8 cellular contexts compared by ENCODE assay signal in genomic region chr11:15159085-15159484, GRCh38. TPM values are rescaled to one million over a fixed set of nuclear protein-coding genes. Genes with fewer than 3 reads are reported as not detected.
DNase-seq lines count a peak whose midpoint lies in the region; ATAC-seq and TF ChIP-seq lines count a peak whose summit lies in the region.

No MANE protein-coding gene starts in this region.

- no peaks in the 10 kb centered on the region for H3K36me3 Mint-ChIP-seq in activated naive CD4-positive, alpha-beta T cell treated with anti-CD3 and anti-CD28 coated beads, Interleukin-2, amount 10 ng/mL, durations not matched to agents 7 days and 5 days

- H3K4me3 Mint-ChIP-seq in activated naive CD4-positive, alpha-beta T cell treated with anti-CD3 and anti-CD28 coated beads, Interleukin-2, amount 10 ng/mL, durations not matched to agents 7 days and 5 days, result no peak overlapping the region

- peak; percentile 87 for ATAC-seq in GM21515 (IDR thresholded peaks at IDR 0.05; ENCODE audit: unreplicated experiment)
- no peak for ATAC-seq in aorta (ENCODE audit: low FRiP score)

- intact Hi-C loops in aorta (cut with DNase I), result no loop called here

- no peak overlapping the region for H3K27ac Mint-ChIP-seq in activated naive CD4-positive, alpha-beta T cell treated with anti-CD3 and anti-CD28 coated beads, Interleukin-2, amount 10 ng/mL, durations not matched to agents 7 days and 5 days

- H3K9me3 Mint-ChIP-seq in activated naive CD4-positive, alpha-beta T cell treated with anti-CD3 and anti-CD28 coated beads, Interleukin-2, amount 10 ng/mL, durations not matched to agents 7 days and 5 days, result no peaks in the 10 kb centered on the region

- TF ChIP-seq RAD21 in Ishikawa (IDR thresholded peaks at IDR 0.05; ENCODE audit: low read depth), result peak; percentile 55

- H3K4me3 ChIP-seq in GM12864 (ENCODE audit: low read depth, low read length) (no peak overlapping the region), aorta (ENCODE audit: low read length in 2 of 2) (no peak overlapping the region)

- no peaks in the 10 kb centered on the region for H3K36me3 ChIP-seq in aorta (ENCODE audit: control insufficient read depth in 1 of 2, insufficient read depth in 2 of 2, low read length in 1 of 2)

- H3K27ac ChIP-seq in aorta (ENCODE audit: low read depth in 1 of 2, low read length in 2 of 2), result no peak overlapping the region

- H3K27me3 Mint-ChIP-seq in activated naive CD4-positive, alpha-beta T cell treated with anti-CD3 and anti-CD28 coated beads, Interleukin-2, amount 10 ng/mL, durations not matched to agents 7 days and 5 days, result peaks cover 12% of the 10 kb centered on the region

- DNase-seq in GM12864 (ENCODE audit: low read depth) (no peak), fibroblast of gingiva (ENCODE audit: low read depth) (peak; percentile 50), aorta (no peak)
- DNase-seq in effector CD4-positive, alpha-beta T cell, result no peak
- no peak for DNase-seq in activated naive CD4-positive, alpha-beta T cell treated with anti-CD3 and anti-CD28 coated beads, Interleukin-2, amount 10 ng/mL, durations not matched to agents 7 days and 5 days
- DNase-seq in activated naive CD4-positive, alpha-beta T cell treated with anti-CD3 and anti-CD28 coated beads, Interleukin-2, amount 50 U/mL, for 16 hours, result no peak

- CTCF ChIA-PET in activated naive CD4-positive, alpha-beta T cell treated with anti-CD3 and anti-CD28 coated beads, Interleukin-2, amount 10 ng/mL, durations not matched to agents 7 days and 5 days (lab: Charles Lee), result interaction anchor here (0.8 to 2.4 kb wide), 12 partner anchors 9 to 62 kb away, joined by 3 to 31 read pairs (median 4); no protein-coding TSS in a partner anchor

- no peaks in the 10 kb centered on the region for H3K4me1 Mint-ChIP-seq in activated naive CD4-positive, alpha-beta T cell treated with anti-CD3 and anti-CD28 coated beads, Interleukin-2, amount 10 ng/mL, durations not matched to agents 7 days and 5 days

- no peak for TF ChIP-seq EP300 in Ishikawa (IDR thresholded peaks at IDR 0.05; ENCODE audit: borderline replicate concordance)

- H3K9me3 ChIP-seq in aorta (ENCODE audit: control insufficient read depth, low read length), result no peaks in the 10 kb centered on the region

- peak; percentile 77 for TF ChIP-seq CTCF in GM12864 (IDR thresholded peaks at IDR 0.05; ENCODE audit: low read depth, low read length, missing control alignments)

- 64 to 69% methylated on average over 2 of the region's 2 CpGs for WGBS in aorta, 2 donors

- peaks cover 0 to 2% of the 10 kb centered on the region in 2 donors for H3K4me1 ChIP-seq in aorta (ENCODE audit: control insufficient read depth in 1 of 2, insufficient read depth in 2 of 2, low read length in 2 of 2)

- H3K27me3 ChIP-seq in aorta (ENCODE audit: control insufficient read depth in 1 of 2, insufficient read depth in 2 of 2, low read length in 1 of 2), result no peaks in the 10 kb centered on the region

TF ChIP-seq in Ishikawa, 13 proteins besides CTCF, POLR2A, EP300 and RAD21:
- no peak for TF ChIP-seq FOXM1 (IDR thresholded peaks at IDR 0.05; ENCODE audit: borderline replicate concordance, low read depth)
- no peak for TF ChIP-seq TAF1 (IDR thresholded peaks at IDR 0.05; ENCODE audit: low read depth)
- TF ChIP-seq YY1 (IDR thresholded peaks at IDR 0.05; ENCODE audit: low read depth), result no peak
- no peak for TF ChIP-seq TEAD4 (IDR thresholded peaks at IDR 0.05)
- no peak for TF ChIP-seq TCF12 (IDR thresholded peaks at IDR 0.05; ENCODE audit: low read depth)
- TF ChIP-seq CREB1 (IDR thresholded peaks at IDR 0.05; ENCODE audit: low read depth), result no peak
- no peak for TF ChIP-seq ZBTB7A (IDR thresholded peaks at IDR 0.05; ENCODE audit: low read depth)
- TF ChIP-seq REST (IDR thresholded peaks at IDR 0.05; ENCODE audit: low read depth), result no peak
- no peak for TF ChIP-seq NFIC (IDR thresholded peaks at IDR 0.05)
- no peak for TF ChIP-seq EGR1 (IDR thresholded peaks at IDR 0.05)
- no peak for TF ChIP-seq CEBPB (IDR thresholded peaks at IDR 0.05)
- no peak for TF ChIP-seq MAX (IDR thresholded peaks at IDR 0.05)
- no peak for TF ChIP-seq USF1 (IDR thresholded peaks at IDR 0.05)
TF ChIP-seq in Ishikawa: peak in this region for 0.

RNA-seq across cellular contexts. Expression of gene INSC, which starts 44.4 kb away (rescaled TPM):
- total RNA-seq in aorta, result 1 to 10 TPM; 1.1 to 1.3 TPM
- polyA plus RNA-seq in aorta, result under 1 TPM; 0.63 to 0.95 TPM
